ENCODE assay signal across 17 cellular contexts in genomic region chr14:96069421-96069820, GRCh38. TPM values are rescaled to one million over a fixed set of nuclear protein-coding genes. Genes with fewer than 3 reads are reported as not detected.
DNase-seq lines count a peak whose midpoint lies in the region; ATAC-seq and TF ChIP-seq lines count a peak whose summit lies in the region.
"Had no signal": no experiment of that assay in that cellular context is flagged by ENCODE, and none has a peak within 500 bp of the region (broad histone marks: within the 10 kb centered on the region; RNA-seq: fewer than 3 reads in every experiment).

No MANE protein-coding gene starts in this region.

- DNase-seq in RWPE2 (ENCODE audit: low spot score) (peak; percentile 34), coronary artery (ENCODE audit: low spot score) (peak; percentile 69), mesenteric fat pad (ENCODE audit: low spot score) (peak; percentile 65), spleen (peak; percentile 20), HCEC 1CT (no peak), iPS-NIHi7 (ENCODE audit: extremely low spot score) (no peak)
- DNase-seq in activated CD8-positive, alpha-beta T cell treated with anti-CD3 and anti-CD28 coated beads, Interleukin-2, amount 10 ng/mL, durations not matched to agents 7 days and 5 days, result no peak
- DNase-seq: C1 segment of cervical spinal cord; Calu3; CD4-positive, alpha-beta memory T cell; COR-L47; DMS53; DMS79 treated with DMSO at 0.1 percent for 48 hours; HFFc6 had no signal

- H3K36me3 Mint-ChIP-seq in activated CD8-positive, alpha-beta T cell treated with anti-CD3 and anti-CD28 coated beads, Interleukin-2, amount 10 ng/mL, durations not matched to agents 7 days and 5 days (ENCODE audit: low read depth), result no peaks in the 10 kb centered on the region
- H3K36me3 Mint-ChIP-seq: CD4-positive, alpha-beta memory T cell had no signal

- POLR2A ChIA-PET in activated CD8-positive, alpha-beta T cell treated with anti-CD3 and anti-CD28 coated beads, Interleukin-2, amount 10 ng/mL, durations not matched to agents 7 days and 5 days (lab: Charles Lee), result no interaction called here

- H3K27me3 ChIP-seq in RWPE2 (ENCODE audit: insufficient read depth, poor library complexity, severe bottlenecking) (peaks cover 28% of the 10 kb centered on the region), spleen (replicated peaks in 1 of 7) (peaks cover 0 to 13% (median 0%) of the 10 kb centered on the region in 7 donors)

- H3K27ac ChIP-seq in RWPE2 (ENCODE audit: poor library complexity, severe bottlenecking) (no peak overlapping the region), coronary artery (no peak overlapping the region), spleen (no peak overlapping the region)

- TF ChIP-seq CTCF in RWPE2 (IDR thresholded peaks at IDR 0.05; ENCODE audit: poor library complexity, severe bottlenecking) (no peak), coronary artery (IDR thresholded peaks at IDR 0.05) (no peak), spleen (IDR thresholded peaks at IDR 0.05 in 8 of 11, conservative IDR thresholded peaks at IDR 0.05 in 3 of 11) (no peak)

- CTCF ChIA-PET in activated CD8-positive, alpha-beta T cell treated with anti-CD3 and anti-CD28 coated beads, Interleukin-2, amount 10 ng/mL, durations not matched to agents 7 days and 5 days (lab: Charles Lee), result no interaction called here

- H3K4me1 Mint-ChIP-seq in activated CD8-positive, alpha-beta T cell treated with anti-CD3 and anti-CD28 coated beads, Interleukin-2, amount 10 ng/mL, durations not matched to agents 7 days and 5 days (ENCODE audit: low read depth), result no peaks in the 10 kb centered on the region

- no peak overlapping the region for H3K4me3 Mint-ChIP-seq in activated CD8-positive, alpha-beta T cell treated with anti-CD3 and anti-CD28 coated beads, Interleukin-2, amount 10 ng/mL, durations not matched to agents 7 days and 5 days
- H3K4me3 Mint-ChIP-seq: CD4-positive, alpha-beta memory T cell; GM23338; H9; HFFc6 had no signal

- H3K9me3 Mint-ChIP-seq in activated CD8-positive, alpha-beta T cell treated with anti-CD3 and anti-CD28 coated beads, Interleukin-2, amount 10 ng/mL, durations not matched to agents 7 days and 5 days (ENCODE audit: insufficient read depth), result no peaks in the 10 kb centered on the region
- H3K9me3 Mint-ChIP-seq: GM23338, HFFc6 had no signal

- H3K36me3 ChIP-seq in RWPE2 (ENCODE audit: low read depth) (no peaks in the 10 kb centered on the region), spleen (no peaks in the 10 kb centered on the region)

- H3K4me1 ChIP-seq in RWPE2 (ENCODE audit: insufficient read depth, poor library complexity, severe bottlenecking) (no peaks in the 10 kb centered on the region), spleen (no peaks in the 10 kb centered on the region)

- 0 to 96% (median 38%) methylated on average over 1 of the region's 1 CpG for WGBS in spleen, 5 donors

- H3K9me3 ChIP-seq in RWPE2 (ENCODE audit: severe bottlenecking), result no peaks in the 10 kb centered on the region
- H3K9me3 ChIP-seq in spleen, result peaks cover 0 to 7% (median 0%) of the 10 kb centered on the region in 8 donors

- intact Hi-C loops in spleen (cut with DNase I; ENCODE audit: low total_unique reads), result no loop called here

- TF ChIP-seq POLR2A in spleen (IDR thresholded peaks at IDR 0.05), result no peak

- H3K27ac Mint-ChIP-seq in activated CD8-positive, alpha-beta T cell treated with anti-CD3 and anti-CD28 coated beads, Interleukin-2, amount 10 ng/mL, durations not matched to agents 7 days and 5 days, result no peak overlapping the region
- H3K27ac Mint-ChIP-seq: CD4-positive, alpha-beta memory T cell; GM23338; HFFc6 had no signal

- no peak for ATAC-seq in RWPE2 (ENCODE audit: low read depth)
- ATAC-seq in activated CD8-positive, alpha-beta T cell treated with anti-CD3 and anti-CD28 coated beads, Interleukin-2, amount 10 ng/mL, durations not matched to agents 7 days and 5 days, result no peak
- ATAC-seq in SK-N-SH treated with all-trans-retinoic acid at 6 μM for 48 hours, result no peak
- ATAC-seq: GM23338 had no signal

- peaks cover 6% of the 10 kb centered on the region for H3K27me3 Mint-ChIP-seq in activated CD8-positive, alpha-beta T cell treated with anti-CD3 and anti-CD28 coated beads, Interleukin-2, amount 10 ng/mL, durations not matched to agents 7 days and 5 days (ENCODE audit: low read depth)

- no peak overlapping the region for H3K4me3 ChIP-seq in RWPE2 (ENCODE audit: severe bottlenecking)
- H3K4me3 ChIP-seq in coronary artery, result no peak overlapping the region
- H3K4me3 ChIP-seq in spleen, result no peak overlapping the region
- H3K4me3 ChIP-seq: GM23338 had no signal

TF ChIP-seq in SK-N-SH treated with all-trans-retinoic acid at 6 μM for 48 hours, 23 proteins besides CTCF, POLR2A, EP300 and RAD21:
- TF ChIP-seq BACH2 (CRISPR knock-in tag; IDR thresholded peaks at IDR 0.05; ENCODE audit: borderline replicate concordance), result no peak

RNA-seq across cellular contexts. Expression of gene C14orf132, which starts 30.3 kb away (rescaled TPM):
- 2.7 TPM for total RNA-seq in mesenteric fat pad
- 10 to 100 TPM in 4 of 7 donors, 1 to 10 TPM in 3; 3.0 to 16.4 (median 10.2) TPM for total RNA-seq in spleen
- polyA plus RNA-seq in spleen, result 1 to 10 TPM; 1.8 to 3.5 (median 1.8) TPM
- under 1 TPM; 0.42 to 0.50 TPM for total RNA-seq in activated CD8-positive, alpha-beta T cell treated with anti-CD3 and anti-CD28 coated beads, Interleukin-2, amount 10 ng/mL, durations not matched to agents 7 days and 5 days

Comparison
In these comparisons a context has a peak if more than half of its experiments do, and no peak if none do; other contexts are left out.
1. DNase-seq: peak in RWPE2 (single experiment), coronary artery (single experiment), mesenteric fat pad (single experiment) and spleen (single experiment); none in HCEC 1CT (single experiment), activated CD8-positive, alpha-beta T cell treated with anti-CD3 and anti-CD28 coated beads, Interleukin-2, amount 10 ng/mL, durations not matched to agents 7 days and 5 days (single experiment) and iPS-NIHi7 (single experiment).